8 cellular contexts compared by ENCODE assay signal in genomic region chr13:73765651-73766384, GRCh38.
DNase-seq lines count a peak whose midpoint lies in the region; ATAC-seq lines count a peak whose summit lies in the region.

No MANE protein-coding gene starts in this region.

- H3K4me3 Mint-ChIP-seq in activated CD8-positive, alpha-beta memory T cell treated with anti-CD3 and anti-CD28 coated beads, Interleukin-2, amount 10 ng/mL, durations not matched to agents 7 days and 5 days, result peak overlapping the region; percentile 64

- CTCF ChIA-PET in activated CD8-positive, alpha-beta memory T cell treated with anti-CD3 and anti-CD28 coated beads, Interleukin-2, amount 10 ng/mL, durations not matched to agents 7 days and 5 days (lab: Charles Lee), result interaction anchor here (0.6 to 2.0 kb wide), 5 partner anchors 11 to 521 kb away, joined by 3 to 8 read pairs (median 3); no protein-coding TSS in a partner anchor

- no peaks in the 10 kb centered on the region for H3K36me3 ChIP-seq in endocrine pancreas (ENCODE audit: control insufficient read depth, insufficient read depth, low read length)

- H3K4me3 ChIP-seq in endocrine pancreas (ENCODE audit: control insufficient read depth, insufficient read depth, low read length), result peak overlapping the region; percentile 24

- H3K27ac Mint-ChIP-seq in activated CD8-positive, alpha-beta memory T cell treated with anti-CD3 and anti-CD28 coated beads, Interleukin-2, amount 10 ng/mL, durations not matched to agents 7 days and 5 days, result peak overlapping the region; percentile 91

- H3K4me1 Mint-ChIP-seq in activated CD8-positive, alpha-beta memory T cell treated with anti-CD3 and anti-CD28 coated beads, Interleukin-2, amount 10 ng/mL, durations not matched to agents 7 days and 5 days, result peaks cover 35% of the 10 kb centered on the region

- peak; percentile 91 for DNase-seq in ELF-1 (ENCODE audit: low read depth, low spot score)
- peak; percentile 87 for DNase-seq in NCI-H2227 (lab: John Stamatoyannopoulos, UW; ENCODE audit: unreplicated experiment)
- DNase-seq in activated CD8-positive, alpha-beta memory T cell treated with anti-CD3 and anti-CD28 coated beads, Interleukin-2, amount 10 ng/mL, durations not matched to agents 7 days and 5 days, result peak; percentile 83
- peak; percentile 37 for DNase-seq in middle frontal gyrus (ENCODE audit: extremely low spot score, low spot score)
- peak; percentile 28 for DNase-seq in stimulated activated CD8-positive, alpha-beta memory T cell treated with anti-CD3 and anti-CD28 coated beads, Interleukin-12 subunit alpha, Interleukin-12 subunit beta, amount 100 ng/mL, for 4 hours (ENCODE audit: low read depth)
- no peak for DNase-seq in DMS114 treated with DMSO at 0.1 percent for 48 hours (lab: John Stamatoyannopoulos, UW; ENCODE audit: unreplicated experiment)

- no peaks in the 10 kb centered on the region for H3K9me3 Mint-ChIP-seq in activated CD8-positive, alpha-beta memory T cell treated with anti-CD3 and anti-CD28 coated beads, Interleukin-2, amount 10 ng/mL, durations not matched to agents 7 days and 5 days (ENCODE audit: low read depth)

- no peak overlapping the region for H3K9ac ChIP-seq in endocrine pancreas (ENCODE audit: control insufficient read depth, insufficient read depth, low read length)

- H3K27me3 ChIP-seq in endocrine pancreas (ENCODE audit: control insufficient read depth, insufficient read depth, low read length), result no peaks in the 10 kb centered on the region

- no peaks in the 10 kb centered on the region for H3K27me3 Mint-ChIP-seq in activated CD8-positive, alpha-beta memory T cell treated with anti-CD3 and anti-CD28 coated beads, Interleukin-2, amount 10 ng/mL, durations not matched to agents 7 days and 5 days

- ATAC-seq in HG02885 (IDR thresholded peaks at IDR 0.05; ENCODE audit: poor library complexity, unreplicated experiment), result peak; percentile 54
- peak; percentile 88 for ATAC-seq in activated CD8-positive, alpha-beta memory T cell treated with anti-CD3 and anti-CD28 coated beads, Interleukin-2, amount 10 ng/mL, durations not matched to agents 7 days and 5 days

- peaks cover 7% of the 10 kb centered on the region for H3K4me1 ChIP-seq in endocrine pancreas (ENCODE audit: control insufficient read depth, insufficient read depth, low read length)

- peaks cover 19% of the 10 kb centered on the region for H3K36me3 Mint-ChIP-seq in activated CD8-positive, alpha-beta memory T cell treated with anti-CD3 and anti-CD28 coated beads, Interleukin-2, amount 10 ng/mL, durations not matched to agents 7 days and 5 days

- H3K9me3 ChIP-seq in endocrine pancreas (ENCODE audit: control insufficient read depth, low read length), result no peaks in the 10 kb centered on the region
